19 cellular contexts compared by ENCODE assay signal in the genomic region with DNA sequence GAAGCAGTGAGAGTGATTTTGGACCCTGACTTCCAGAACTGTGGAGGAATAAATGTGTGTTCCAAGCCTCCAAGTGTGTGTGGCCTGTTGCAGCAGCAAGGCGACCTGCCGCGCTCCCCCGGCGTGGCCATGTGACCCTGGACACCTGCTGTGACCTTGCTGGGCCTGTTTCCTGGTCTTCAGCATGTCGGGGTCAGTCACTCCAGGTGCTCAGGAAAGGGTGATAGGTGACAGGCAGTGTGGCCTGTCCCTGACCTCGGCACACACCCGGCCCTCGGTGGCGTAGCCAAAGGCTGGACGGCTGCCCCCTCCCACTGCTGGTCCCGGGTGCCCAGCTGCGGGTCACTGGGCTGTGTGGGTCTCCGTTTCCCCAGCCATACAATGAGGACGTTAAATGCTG. TPM values are rescaled to one million over a fixed set of nuclear protein-coding genes. Genes with fewer than 3 reads are reported as not detected.
A peak's percentile ranks its signal among the peaks of the same experiment; 100 is the strongest.
DNase-seq lines count a peak whose midpoint lies in the region; ATAC-seq, FAIRE-seq and TF ChIP-seq lines count a peak whose summit lies in the region.
"Had no signal": no experiment of that assay in that cellular context is flagged by ENCODE, and none has a peak within 500 bp of the region (broad histone marks: within the 10 kb centered on the region; RNA-seq: fewer than 3 reads in every experiment).

No MANE protein-coding gene starts in this region.

- TF ChIP-seq POLR2A in right lobe of liver (IDR thresholded peaks at IDR 0.05) (no peak), HepG2 (IDR thresholded peaks at IDR 0.05; ENCODE audit: insufficient read depth in 1 of 2, low read depth in 2 of 2, low read length in 2 of 2) (no peak), K562 (conservative IDR thresholded peaks at IDR 0.05) (no peak)

- intact Hi-C loops in right lobe of liver (cut with DNase I), result no loop called here
- intact Hi-C loops in HepG2 (cut with micrococcal nuclease; ENCODE audit: unreplicated experiment), result no loop called here
- intact Hi-C loops in K562 (cut with micrococcal nuclease), result no loop called here

- BruUV-seq in HepG2 (replicated peaks; lab: Mats Ljungman, UMichigan) (no TSS peak), K562 (replicated peaks; lab: Mats Ljungman, UMichigan) (no TSS peak)

- in situ Hi-C loops in HepG2 (cut with HindIII; ENCODE audit: extremely low pct_ligation_motif_present, low pct_unique_long_range_greater_than_20kb) (no loop called here), K562 (cut with MboI) (no loop called here)

- no peak for TF ChIP-seq EP300 in HepG2 (IDR thresholded peaks at IDR 0.05; ENCODE audit: low read depth in 2 of 2, low read length in 2 of 2)
- TF ChIP-seq EP300 in HepG2 (CRISPR knock-in tag; IDR thresholded peaks at IDR 0.05; ENCODE audit: borderline replicate concordance), result no peak
- TF ChIP-seq EP300 in K562 (IDR thresholded peaks at IDR 0.05; ENCODE audit: low read length), result no peak

- CTCF ChIA-PET in HepG2 (lab: Yijun Ruan, JAX; ENCODE audit: low intra/inter-chr PET ratio, low total read pairs) (no interaction called here), K562 (lab: Yijun Ruan, JAX; ENCODE audit: low intra/inter-chr PET ratio) (no interaction called here)

- no peak overlapping the region for H2AFZ ChIP-seq in HepG2 (ENCODE audit: low read length)
- no peak overlapping the region for H2AFZ ChIP-seq in K562 (ENCODE audit: low read depth, low read length)
- H2AFZ ChIP-seq in neuronal stem cell (ENCODE audit: low read length), result no peak overlapping the region

- H3K27ac ChIP-seq in right lobe of liver (no peak overlapping the region), HepG2 (ENCODE audit: extremely low read length, insufficient read depth, low read length) (no peak overlapping the region), K562 (ENCODE audit: extremely low read depth, low read depth, low read length) (no peak overlapping the region), neuronal stem cell (replicated peaks; ENCODE audit: low read length) (no peak overlapping the region)

- H3K79me2 ChIP-seq in HepG2 (ENCODE audit: insufficient read depth, low read length) (no peaks in the 10 kb centered on the region), K562 (ENCODE audit: control insufficient read depth, insufficient read depth, low read length) (no peaks in the 10 kb centered on the region)

- H3K4me2 ChIP-seq in HepG2 (ENCODE audit: low read depth, low read length) (no peak overlapping the region), K562 (ENCODE audit: insufficient read depth, low read length) (no peak overlapping the region), neuronal stem cell (ENCODE audit: insufficient read depth, low read length, poor library complexity, severe bottlenecking) (no peak overlapping the region)

- POLR2A ChIA-PET in HepG2 (lab: Yijun Ruan, JAX), result no interaction called here
- POLR2A ChIA-PET in K562 (lab: Yijun Ruan, JAX), result interaction anchor here (1.0 kb wide), 1 partner anchor 16 kb away, joined by 3 read pairs; no protein-coding TSS in a partner anchor

- H3K23ac ChIP-seq in neuronal stem cell (ENCODE audit: low read depth, low read length, poor library complexity), result no peak overlapping the region

- H2AK5ac ChIP-seq in neuronal stem cell (ENCODE audit: low read depth, low read length), result peak overlapping the region; percentile 79

- H3K9ac ChIP-seq in HepG2 (ENCODE audit: insufficient read depth, low read depth, low read length) (no peak overlapping the region), K562 (ENCODE audit: insufficient read depth in 1 of 2, low read depth in 2 of 2, low read length in 2 of 2) (peak overlapping the region in 1 of 2 experiments; percentile 71; a peak in 2 of 4 replicates), neuronal stem cell (ENCODE audit: low read depth, low read length, poor library complexity) (peak overlapping the region; percentile 2)

- TF ChIP-seq CTCF in right lobe of liver (IDR thresholded peaks at IDR 0.05) (no peak), HepG2 (CRISPR knock-in tag; IDR thresholded peaks at IDR 0.05) (no peak), K562 (IDR thresholded peaks at IDR 0.05 in 2 of 3, conservative IDR thresholded peaks at IDR 0.05 in 1 of 3; ENCODE audit: insufficient read depth in 2 of 3, low read depth in 1 of 3, low read length in 3 of 3) (no peak), GM10266 (IDR thresholded peaks at IDR 0.05; ENCODE audit: control insufficient read depth, insufficient read depth, low read depth, missing control alignments) (no peak)

- TF ChIP-seq RAD21 in HepG2 (CRISPR knock-in tag; IDR thresholded peaks at IDR 0.05) (no peak), K562 (CRISPR knock-in tag; conservative IDR thresholded peaks at IDR 0.05 in 1 of 2, IDR thresholded peaks at IDR 0.05 in 1 of 2) (no peak)

- H3K4ac ChIP-seq in neuronal stem cell (ENCODE audit: low read length), result no peak overlapping the region

- no peak for FAIRE-seq in HepG2 (lab: Jason Lieb, UNC)
- FAIRE-seq in K562 (lab: Jason Lieb, UNC), result no peak
- FAIRE-seq: GM12878, H54 had no signal

- H4K20me1 ChIP-seq in HepG2 (ENCODE audit: insufficient read depth, low read length) (no peaks in the 10 kb centered on the region), K562 (replicated peaks; ENCODE audit: control insufficient read depth, insufficient read depth, low read length) (peaks cover 6% of the 10 kb centered on the region; the same call in 1 of the 2 replicates)

- H3K9me3 ChIP-seq in right lobe of liver, result no peaks in the 10 kb centered on the region
- H3K9me3 ChIP-seq in HepG2 (ENCODE audit: low read length), result no peaks in the 10 kb centered on the region
- H3K9me3 ChIP-seq in K562 (replicated peaks; ENCODE audit: control insufficient read depth, insufficient read depth, low read depth, low read length), result no peaks in the 10 kb centered on the region
- peaks cover 0 to 4% of the 10 kb centered on the region in 2 donors for H3K9me3 ChIP-seq in neuronal stem cell (replicated peaks in 1 of 2; ENCODE audit: control insufficient read depth in 2 of 2, insufficient read depth in 1 of 2, low read depth in 1 of 2, low read length in 2 of 2)
- H3K9me3 ChIP-seq: BE2C had no signal

- H3K14ac ChIP-seq in neuronal stem cell (ENCODE audit: low read length), result peak overlapping the region; percentile 89

- peak overlapping the region; percentile 66 for H2BK5ac ChIP-seq in neuronal stem cell (ENCODE audit: low read length)

- no peak overlapping the region for H4K91ac ChIP-seq in neuronal stem cell (ENCODE audit: low read depth, low read length, poor library complexity)

- H3K27me3 ChIP-seq in right lobe of liver, result no peaks in the 10 kb centered on the region
- peaks cover 3 to 58% of the 10 kb centered on the region in 2 experiments; a peak in 4 of 5 replicates for H3K27me3 ChIP-seq in HepG2 (ENCODE audit: control insufficient read depth in 1 of 2, insufficient read depth in 2 of 2, low read length in 2 of 2)
- H3K27me3 ChIP-seq in K562 (ENCODE audit: control insufficient read depth in 2 of 2, insufficient read depth in 2 of 2, low read length in 2 of 2), result peaks cover 4 to 24% of the 10 kb centered on the region in 2 experiments; a peak in 3 of 5 replicates
- peaks cover 0 to 13% (median 0%) of the 10 kb centered on the region in 3 experiments for H3K27me3 ChIP-seq in neuronal stem cell (ENCODE audit: control insufficient read depth in 3 of 3, insufficient read depth in 3 of 3, low read depth in 1 of 3, low read length in 3 of 3)
- H3K27me3 ChIP-seq: BE2C had no signal

- H3K18ac ChIP-seq in neuronal stem cell (ENCODE audit: low read length), result peak overlapping the region; percentile 78

- H3K4me3 ChIP-seq in right lobe of liver (no peak overlapping the region), HepG2 (replicated peaks in 1 of 3; ENCODE audit: insufficient read depth in 1 of 3, low read depth in 2 of 3, low read length in 3 of 3) (no peak overlapping the region), K562 (no peak overlapping the region), neuronal stem cell (ENCODE audit: low read length in 2 of 2) (no peak overlapping the region)
- H3K4me3 ChIP-seq: GM12878 had no signal

- H2BK12ac ChIP-seq in neuronal stem cell (ENCODE audit: low read length), result no peak overlapping the region

- WGBS in right lobe of liver (ENCODE audit: insufficient coverage, low coverage, low lambda C conversion rate, missing lambda C conversion rate), result 40% methylated on average over 1 of the region's 15 CpGs
- 51% methylated on average over 7 of the region's 15 CpGs for WGBS in HepG2 (ENCODE audit: low lambda C conversion rate)
- WGBS in K562 (ENCODE audit: insufficient coverage, low coverage, missing lambda C conversion rate), result 25% methylated on average over 10 of the region's 15 CpGs
- no CpG with 5 or more reads among the region's 15 CpGs for WGBS in neuronal stem cell (ENCODE audit: extremely low coverage in 2 of 2, insufficient read length in 2 of 2, insufficient replicate concordance in 1 of 2), 2 donors

- ATAC-seq in right lobe of liver (no peak), HepG2 (no peak), K562 (no peak)
- ATAC-seq: GM12878 had no signal

- H3K79me1 ChIP-seq in neuronal stem cell (ENCODE audit: low read depth, low read length), result peaks cover 3% of the 10 kb centered on the region

- H2BK15ac ChIP-seq in neuronal stem cell (ENCODE audit: low read length), result no peak overlapping the region

- H2BK120ac ChIP-seq in neuronal stem cell (ENCODE audit: low read depth, low read length), result no peak overlapping the region

- no peaks in the 10 kb centered on the region for H3K9me1 ChIP-seq in K562 (ENCODE audit: control insufficient read depth, insufficient read depth, low read length)

- H4K8ac ChIP-seq in neuronal stem cell (ENCODE audit: low read depth, low read length), result no peak overlapping the region

- peak in 2 of 3 donors; percentile 12 to 42 for DNase-seq in right lobe of liver
- no peak for DNase-seq in HepG2 (ENCODE audit: low spot score)
- DNase-seq in K562 (ENCODE audit: extremely low read depth in 1 of 4, low spot score in 3 of 4), result no peak
- DNase-seq in neuronal stem cell (ENCODE audit: low spot score), result no peak
- DNase-seq in activated CD8-positive, alpha-beta memory T cell treated with anti-CD3 and anti-CD28 coated beads for 24 hours, result no peak
- DNase-seq in GM10266 (ENCODE audit: extremely low spot score), result no peak
- DNase-seq in T1000 (lab: John Stamatoyannopoulos, UW), result no peak
- DNase-seq: BE2C; CD4-positive, alpha-beta T cell; COR-L47; DMS79; KG1; NCI-H1694; NCI-H2081; NCI-H2171 treated with DMSO at 0.1 percent for 48 hours; NCI-H526; SIG-M5 had no signal

- H3K36me3 ChIP-seq in right lobe of liver, result no peaks in the 10 kb centered on the region
- no peaks in the 10 kb centered on the region for H3K36me3 ChIP-seq in HepG2 (replicated peaks in 1 of 2; ENCODE audit: control insufficient read depth in 1 of 2, insufficient read depth in 2 of 2, low read length in 2 of 2)
- no peaks in the 10 kb centered on the region for H3K36me3 ChIP-seq in K562 (ENCODE audit: control insufficient read depth, insufficient read depth, low read length)
- no peaks in the 10 kb centered on the region for H3K36me3 ChIP-seq in neuronal stem cell (replicated peaks in 1 of 2; ENCODE audit: control insufficient read depth in 2 of 2, insufficient read depth in 2 of 2, low read length in 2 of 2)
- H3K36me3 ChIP-seq: BE2C had no signal

- H3K4me1 ChIP-seq in right lobe of liver (no peaks in the 10 kb centered on the region), HepG2 (ENCODE audit: insufficient read depth, low read length) (no peaks in the 10 kb centered on the region), K562 (replicated peaks in 1 of 2; ENCODE audit: control insufficient read depth in 2 of 2, insufficient read depth in 2 of 2, low read length in 2 of 2) (peaks cover 0 to 65% of the 10 kb centered on the region in 2 experiments; a peak in 2 of 5 replicates), neuronal stem cell (ENCODE audit: control insufficient read depth in 2 of 2, insufficient read depth in 1 of 2, low read depth in 1 of 2, low read length in 2 of 2) (peaks cover 0 to 1% of the 10 kb centered on the region in 2 donors)
- H3K4me1 ChIP-seq: BE2C had no signal

RNA-seq across cellular contexts. Expression of a gene that starts 31.8 kb away (rescaled TPM):
- total RNA-seq in right lobe of liver, result 1 to 10 TPM in 2 of 6 experiments, under 1 TPM in 4; 0.22 to 1.3 (median 0.37) TPM
- total RNA-seq in HepG2 (2016; rRNA removed; fragmentation: Illumina TruSeq; extraction: Trizol), result not detected in 2 replicates
- total RNA-seq in HepG2 (2016; cell fraction: cytosol; rRNA removed; fragmentation: Illumina TruSeq; extraction: Trizol; ENCODE audit: low read depth), result not detected in 2 replicates
- not detected in 2 replicates for total RNA-seq in HepG2 (2016; cell fraction: insoluble cytoplasmic fraction; rRNA removed; fragmentation: Illumina TruSeq; extraction: Trizol)
- total RNA-seq in HepG2 (2016; cell fraction: membrane; rRNA removed; fragmentation: Illumina TruSeq; extraction: Trizol), result not detected in 2 replicates
- not detected in 2 replicates for total RNA-seq in HepG2 (2016; cell fraction: nucleus; rRNA removed; fragmentation: Illumina TruSeq; extraction: Trizol)
- polyA plus RNA-seq in HepG2 (2011; rRNA removed), result not detected in 2 replicates
- not detected in 2 replicates for polyA plus RNA-seq in HepG2 (2011; cell fraction: cytosol; rRNA removed)
- polyA plus RNA-seq in HepG2 (2011; cell fraction: nucleus; rRNA removed), result 0.02 TPM in 1 of 2 replicates, not detected in the other
- not detected in 2 replicates for polyA plus RNA-seq in HepG2 (2012)
- not detected in 2 replicates for polyA plus RNA-seq in HepG2 (2016; cell fraction: cytosol; fragmentation: Illumina TruSeq; extraction: Trizol; ENCODE audit: low read depth)
- polyA plus RNA-seq in HepG2 (2016; cell fraction: insoluble cytoplasmic fraction; fragmentation: Illumina TruSeq; extraction: Trizol; ENCODE audit: low read depth), result not detected in 2 replicates
- polyA plus RNA-seq in HepG2 (2016; cell fraction: membrane; fragmentation: Illumina TruSeq; extraction: Trizol; ENCODE audit: low read depth), result not detected in 2 replicates
- not detected in 2 replicates for polyA plus RNA-seq in HepG2 (2016; cell fraction: nucleus; fragmentation: Illumina TruSeq; extraction: Trizol; ENCODE audit: insufficient read depth, low read depth)
- not detected in 2 replicates for polyA minus RNA-seq in HepG2 (2011; rRNA and poly(A)+ RNA removed; ENCODE audit: low replicate concordance)
- polyA minus RNA-seq in HepG2 (2011; cell fraction: cytosol; rRNA and poly(A)+ RNA removed), result not detected in 2 replicates
- not detected in 2 replicates for polyA minus RNA-seq in HepG2 (2011; cell fraction: nucleus; rRNA and poly(A)+ RNA removed)
- 0.04 and 0.09 TPM in 2 replicates for total RNA-seq in K562 (2011; cell fraction: chromatin; rRNA removed; ENCODE audit: low replicate concordance)
- total RNA-seq in K562 (2011; cell fraction: nucleolus; rRNA removed), result 0.13 and 0.17 TPM in 2 replicates
- total RNA-seq in K562 (2011; cell fraction: nucleoplasm; rRNA removed), result under 0.01 and 0.08 TPM in 2 replicates
- total RNA-seq in K562 (2014; rRNA removed), result under 0.01 TPM in 1 of 2 replicates, not detected in the other
- not detected in 2 replicates for total RNA-seq in K562 (2014; rRNA removed; fragmentation: Illumina TruSeq; extraction: Trizol)
- not detected in 2 replicates for total RNA-seq in K562 (2015; rRNA removed; fragmentation: Illumina TruSeq; extraction: Trizol)
- total RNA-seq in K562 (2021), result 0.02 and 0.04 TPM in 2 replicates
- polyA plus RNA-seq in K562 (2011; rRNA removed), result not detected in 2 replicates
- polyA plus RNA-seq in K562 (2011; cell fraction: cytosol; rRNA removed), result under 0.01 and 0.01 TPM in 2 replicates
- polyA plus RNA-seq in K562 (2011; cell fraction: nucleus; rRNA removed), result 0.01 and 0.03 TPM in 2 replicates
- 0.01 TPM in 2 replicates for polyA plus RNA-seq in K562 (2012)
- polyA plus RNA-seq in K562 (2014; fragmentation: Illumina TruSeq; extraction: Trizol), result 0.01 TPM in 1 of 2 replicates, not detected in the other
- polyA plus RNA-seq in K562 (2014; fragmentation: Nextera tagmentation; extraction: Ambion mirVana), result not detected
- 0.01 TPM in 1 of 2 replicates, not detected in the other for polyA plus RNA-seq in K562 (2014; rRNA removed)
- under 0.01 and 0.04 TPM in 2 replicates for polyA minus RNA-seq in K562 (2011; rRNA and poly(A)+ RNA removed)
- 0.09 and 0.10 TPM in 2 replicates for polyA minus RNA-seq in K562 (2011; cell fraction: cytosol; rRNA and poly(A)+ RNA removed)
- polyA minus RNA-seq in K562 (2011; cell fraction: nucleus; rRNA and poly(A)+ RNA removed), result under 0.01 and 0.11 TPM in 2 replicates
- 0.26 TPM for polyA plus RNA-seq in neuronal stem cell (2013, experiment 1 of 2)
- polyA plus RNA-seq in neuronal stem cell (2013, experiment 2 of 2), result 0.29 TPM

Comparison
In these comparisons a context has a peak if more than half of its experiments do, and no peak if none do; other contexts are left out.
1. DNase-seq: peak in right lobe of liver (2 of 3); none in HepG2 (single experiment), K562 (0 of 4), neuronal stem cell (single experiment), activated CD8-positive, alpha-beta memory T cell treated with anti-CD3 and anti-CD28 coated beads for 24 hours (single experiment), GM10266 (single experiment) and T1000 (single experiment).